In the genomic region with DNA sequence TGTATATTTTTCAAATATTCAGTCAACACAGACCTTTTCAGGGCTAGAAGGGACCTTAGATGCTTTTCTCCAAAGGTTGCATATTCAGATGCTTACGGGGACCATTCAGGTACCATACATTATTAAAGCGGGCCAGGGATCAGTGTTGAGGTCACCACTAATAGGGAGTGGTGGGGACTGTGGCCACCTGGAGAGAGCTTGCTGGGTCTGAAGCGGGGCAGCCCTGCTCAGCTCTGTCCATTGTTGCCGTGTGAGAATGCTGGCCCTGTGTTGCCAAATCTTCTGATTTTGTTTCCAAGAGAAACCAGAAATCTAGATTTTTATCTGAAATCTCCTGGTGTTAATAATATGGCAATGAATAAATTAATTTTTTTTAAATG, we compare ENCODE assay signal across 10 cellular contexts. TPM values are rescaled to one million over a fixed set of nuclear protein-coding genes. Genes with fewer than 3 reads are reported as not detected.
A peak's percentile ranks its signal among the peaks of the same experiment; 100 is the strongest.
DNase-seq lines count a peak whose midpoint lies in the region; TF ChIP-seq lines count a peak whose summit lies in the region.
"Had no signal": no experiment of that assay in that cellular context is flagged by ENCODE, and none has a peak within 500 bp of the region (broad histone marks: within the 10 kb centered on the region; RNA-seq: fewer than 3 reads in every experiment).

No MANE protein-coding gene starts in this region.

- H3K4me1 Mint-ChIP-seq in type B pancreatic cell (ENCODE audit: unreplicated experiment): peaks cover 50% of the 10 kb centered on the region

- peaks cover 6% of the 10 kb centered on the region for H3K36me3 Mint-ChIP-seq in type B pancreatic cell

- H3K27ac Mint-ChIP-seq in type B pancreatic cell: peak overlapping the region; percentile 58

- H3K9me3 ChIP-seq in Loucy (ENCODE audit: insufficient read depth, low read depth, low read length): no peaks in the 10 kb centered on the region
- H3K9me3 ChIP-seq in muscle layer of duodenum (ENCODE audit: control insufficient read depth in 1 of 2, low read length in 2 of 2): no peaks in the 10 kb centered on the region
- H3K9me3 ChIP-seq: MG63 had no signal

- no peak overlapping the region for H3K4me3 ChIP-seq in Loucy (ENCODE audit: low read length, poor library complexity, severe bottlenecking)
- H3K4me3 ChIP-seq in muscle layer of duodenum (ENCODE audit: low read depth in 1 of 2, low read length in 2 of 2): no peak overlapping the region
- H3K4me3 ChIP-seq: MG63 had no signal

- DNase-seq in caudate nucleus (lab: John Stamatoyannopoulos, UW): no peak
- no peak for DNase-seq in type B pancreatic cell (ENCODE audit: extremely low spot score, unreplicated experiment)
- no peak for DNase-seq in activated effector memory CD4-positive, alpha-beta T cell treated with anti-CD3 and anti-CD28 coated beads, Interleukin-2, amount 50 U/mL, for 16 hours
- DNase-seq in NCI-H345 treated with DMSO at 0.1 percent for 48 hours (lab: John Stamatoyannopoulos, UW; ENCODE audit: unreplicated experiment): no peak
- DNase-seq in activated gamma-delta T cell (lab: John Stamatoyannopoulos, UW): no peak
- DNase-seq: activated CD8-positive, alpha-beta memory T cell treated with anti-CD3 and anti-CD28 coated beads, Interleukin-2, amount 50 U/mL, for 48 hours; naive thymus-derived CD4-positive, alpha-beta T cell had no signal

- no peak overlapping the region for H3K9ac ChIP-seq in Loucy (ENCODE audit: low read depth, low read length, poor library complexity, severe bottlenecking)

- peaks cover 19% of the 10 kb centered on the region; the same call in 1 of the 2 replicates for H3K79me2 ChIP-seq in Loucy (ENCODE audit: insufficient read depth, low read length)

- no peaks in the 10 kb centered on the region for H4K20me1 ChIP-seq in Loucy (ENCODE audit: insufficient read depth, low read length, poor library complexity, severe bottlenecking)

- no peaks in the 10 kb centered on the region for H3F3A ChIP-seq in Loucy (ENCODE audit: low read depth)

- peak overlapping the region; percentile 30 for H3K4me2 ChIP-seq in Loucy (ENCODE audit: low read depth, low read length, poor library complexity, severe bottlenecking)

- H3K4me1 ChIP-seq in Loucy (ENCODE audit: insufficient read depth, low read length, poor library complexity, severe bottlenecking) (peaks cover 41% of the 10 kb centered on the region), muscle layer of duodenum (ENCODE audit: control insufficient read depth in 1 of 2, insufficient read depth in 2 of 2, low read length in 2 of 2) (peaks cover 29 to 32% of the 10 kb centered on the region in 2 donors)

- H3K27me3 ChIP-seq in Loucy (ENCODE audit: insufficient read depth, low read length, poor library complexity, severe bottlenecking) (no peaks in the 10 kb centered on the region), muscle layer of duodenum (ENCODE audit: low read depth, low read length) (no peaks in the 10 kb centered on the region)
- H3K27me3 ChIP-seq: MG63 had no signal

- no peaks in the 10 kb centered on the region for H3K9me3 Mint-ChIP-seq in type B pancreatic cell
- H3K9me3 Mint-ChIP-seq: naive thymus-derived CD4-positive, alpha-beta T cell had no signal

- H3K36me3 ChIP-seq in Loucy (ENCODE audit: insufficient read depth, low read length) (peaks cover 34% of the 10 kb centered on the region; the same call in 1 of the 2 replicates), muscle layer of duodenum (ENCODE audit: control insufficient read depth in 1 of 2, insufficient read depth in 2 of 2, low read length in 2 of 2) (peaks cover 0 to 11% of the 10 kb centered on the region in 2 donors)

- TF ChIP-seq CTCF in Loucy (conservative IDR thresholded peaks at IDR 0.05; ENCODE audit: low read length) (no peak), type B pancreatic cell (conservative IDR thresholded peaks at IDR 0.05) (no peak)

- no peak overlapping the region for H2AFZ ChIP-seq in Loucy (ENCODE audit: low read length)

- H3K27me3 Mint-ChIP-seq in type B pancreatic cell: no peaks in the 10 kb centered on the region
- H3K27me3 Mint-ChIP-seq: naive thymus-derived CD4-positive, alpha-beta T cell had no signal

- no peaks in the 10 kb centered on the region for H3K9me2 ChIP-seq in Loucy (replicated peaks; ENCODE audit: low read depth, low read length)

- no peak overlapping the region for H3K4me3 Mint-ChIP-seq in type B pancreatic cell

- H3K27ac ChIP-seq in caudate nucleus (ENCODE audit: low read depth, low read length) (peak overlapping the region; percentile 92), muscle layer of duodenum (ENCODE audit: low read length) (peak overlapping the region; percentile 57)

RNA-seq across cellular contexts. Expression of a gene that starts 23.7 kb away (rescaled TPM):
- total RNA-seq in type B pancreatic cell (ENCODE audit: low replicate concordance): 55.4 and 63.9 TPM in 2 replicates
